Comparison of ENCODE assay signal across 8 cellular contexts in the genomic region with DNA sequence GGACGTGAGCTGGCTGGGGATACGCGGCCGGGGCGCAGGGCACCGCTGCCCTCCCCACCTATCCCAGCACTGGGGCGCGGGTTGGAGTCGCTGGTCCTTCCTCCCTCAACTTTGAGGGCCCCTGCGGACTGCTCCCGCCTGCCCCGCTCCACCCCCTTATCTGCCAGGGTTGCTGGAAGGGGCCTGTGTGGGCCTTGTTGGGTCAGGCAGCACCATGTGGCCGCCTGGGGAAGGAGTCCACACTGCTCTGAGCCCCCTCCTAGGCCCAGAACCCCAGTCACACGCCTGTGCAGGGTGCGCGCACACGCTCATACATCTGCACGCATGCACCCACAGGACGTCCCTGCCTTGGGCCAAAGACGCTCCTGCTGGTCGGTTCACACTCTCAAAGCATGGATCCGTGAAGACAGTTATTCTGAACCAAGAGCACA. TPM values are rescaled to one million over a fixed set of nuclear protein-coding genes. Genes with fewer than 3 reads are reported as not detected.
DNase-seq lines count a peak whose midpoint lies in the region; ATAC-seq, FAIRE-seq and TF ChIP-seq lines count a peak whose summit lies in the region.

No MANE protein-coding gene starts in this region.

- H3K27me3 Mint-ChIP-seq in activated CD4-positive, alpha-beta T cell treated with anti-CD3 and anti-CD28 coated beads for 36 hours, result peaks cover 48% of the 10 kb centered on the region

- H3K36me3 ChIP-seq in bronchial epithelial cell (ENCODE audit: control insufficient read depth, insufficient read depth, low read length) (no peaks in the 10 kb centered on the region), lower lobe of right lung (no peaks in the 10 kb centered on the region), tibial artery (no peaks in the 10 kb centered on the region)

- no peaks in the 10 kb centered on the region for H3K9me3 Mint-ChIP-seq in activated CD4-positive, alpha-beta T cell treated with anti-CD3 and anti-CD28 coated beads for 36 hours (ENCODE audit: low read depth)

- no peak for ATAC-seq in activated CD4-positive, alpha-beta T cell treated with anti-CD3 and anti-CD28 coated beads for 36 hours
- ATAC-seq in lower lobe of right lung (peak; percentile 6 to 28), HG02623 (IDR thresholded peaks at IDR 0.05; ENCODE audit: unreplicated experiment) (no peak), HG03139 (IDR thresholded peaks at IDR 0.05; ENCODE audit: unreplicated experiment) (no peak)

- intact Hi-C loops in activated CD4-positive, alpha-beta T cell treated with anti-CD3 and anti-CD28 coated beads for 36 hours (cut with DNase I, micrococcal nuclease), result no loop called here
- intact Hi-C loops in lower lobe of right lung (cut with DNase I), result no loop called here
- intact Hi-C loops in tibial artery (cut with DNase I; ENCODE audit: low total_unique reads), result no loop called here
- intact Hi-C loops in posterior vena cava (cut with DNase I), result no loop called here

- no peaks in the 10 kb centered on the region for H3K36me3 Mint-ChIP-seq in activated CD4-positive, alpha-beta T cell treated with anti-CD3 and anti-CD28 coated beads for 36 hours (ENCODE audit: low read depth)

- TF ChIP-seq CTCF in bronchial epithelial cell (IDR thresholded peaks at IDR 0.05; ENCODE audit: insufficient read depth, low read length, severe bottlenecking) (no peak), lower lobe of right lung (IDR thresholded peaks at IDR 0.05) (no peak), tibial artery (IDR thresholded peaks at IDR 0.05) (no peak)

- H3K4me1 Mint-ChIP-seq in activated CD4-positive, alpha-beta T cell treated with anti-CD3 and anti-CD28 coated beads for 36 hours, result peaks cover 5% of the 10 kb centered on the region

- H3K4me3 ChIP-seq in bronchial epithelial cell (ENCODE audit: low read depth, low read length) (peak overlapping the region; percentile 31), lower lobe of right lung (peak overlapping the region; percentile 52), tibial artery (peak overlapping the region; percentile 54 to 63)

- H3K9me3 ChIP-seq in lower lobe of right lung (no peaks in the 10 kb centered on the region), tibial artery (no peaks in the 10 kb centered on the region)

- H3K4me1 ChIP-seq in lower lobe of right lung (peaks cover 5% of the 10 kb centered on the region), tibial artery (peaks cover 0 to 14% (median 6%) of the 10 kb centered on the region in 4 donors)

- no peak for DNase-seq in activated CD4-positive, alpha-beta T cell treated with anti-CD3 and anti-CD28 coated beads for 36 hours
- no peak for DNase-seq in activated CD4-positive, alpha-beta T cell treated with anti-CD3 and anti-CD28 coated beads for 1 hour
- DNase-seq in bronchial epithelial cell (ENCODE audit: low read depth) (no peak), lower lobe of right lung (no peak), tibial artery (no peak), posterior vena cava (ENCODE audit: low spot score) (no peak)

- peak overlapping the region; percentile 39 for H3K4me3 Mint-ChIP-seq in activated CD4-positive, alpha-beta T cell treated with anti-CD3 and anti-CD28 coated beads for 36 hours

- FAIRE-seq in bronchial epithelial cell (lab: Jason Lieb, UNC), result no peak

- POLR2A ChIA-PET in activated CD4-positive, alpha-beta T cell treated with anti-CD3 and anti-CD28 coated beads for 36 hours (lab: Charles Lee), result interaction anchor here (0.6 kb wide), 1 partner anchor 794 kb away, joined by 3 read pairs; no protein-coding TSS in a partner anchor

- CTCF ChIA-PET in activated CD4-positive, alpha-beta T cell treated with anti-CD3 and anti-CD28 coated beads for 36 hours (lab: Charles Lee), result interaction anchor here (0.7 to 0.9 kb wide), 2 partner anchors 8 to 49 kb away, joined by 4 to 6 read pairs; no protein-coding TSS in a partner anchor

- H3K27ac ChIP-seq in lower lobe of right lung, result no peak overlapping the region
- no peak overlapping the region for H3K27ac ChIP-seq in tibial artery

- peaks cover 16% of the 10 kb centered on the region for H3K27me3 ChIP-seq in bronchial epithelial cell (ENCODE audit: control insufficient read depth, insufficient read depth, low read length)
- peaks cover 25% of the 10 kb centered on the region for H3K27me3 ChIP-seq in lower lobe of right lung (ENCODE audit: low read depth)
- no peaks in the 10 kb centered on the region for H3K27me3 ChIP-seq in tibial artery

- no peak overlapping the region for H3K27ac Mint-ChIP-seq in activated CD4-positive, alpha-beta T cell treated with anti-CD3 and anti-CD28 coated beads for 36 hours

RNA-seq across cellular contexts. Expression of a gene that starts 0.6 kb away (rescaled TPM):
- total RNA-seq in activated CD4-positive, alpha-beta T cell treated with anti-CD3 and anti-CD28 coated beads for 36 hours, result under 1 TPM; 0.33 to 0.48 TPM
- 0.13 and 0.26 TPM in 2 replicates for total RNA-seq in bronchial epithelial cell
- total RNA-seq in lower lobe of right lung, result 5.2 TPM
- 10 to 100 TPM in 1 of 2 donors, 1 to 10 TPM in 1; 7.0 to 12.5 TPM for total RNA-seq in posterior vena cava

Comparison
In these comparisons a context has a peak if more than half of its experiments do, and no peak if none do; other contexts are left out.
1. ATAC-seq: peak in lower lobe of right lung (2 of 2); none in activated CD4-positive, alpha-beta T cell treated with anti-CD3 and anti-CD28 coated beads for 36 hours (single experiment), HG02623 (single experiment) and HG03139 (single experiment).
2. Peak in every context shown above with its lines, with median percentiles within 50 percentile points of each other: H3K4me3 ChIP-seq.